In genomic region chr7:73308074-73308664, GRCh38 we compare ENCODE assay signal across 8 cellular contexts. TPM values are rescaled to one million over a fixed set of nuclear protein-coding genes. Genes with fewer than 3 reads are reported as not detected.
A peak's percentile ranks its signal among the peaks of the same experiment; 100 is the strongest.
DNase-seq lines count a peak whose midpoint lies in the region; ATAC-seq and TF ChIP-seq lines count a peak whose summit lies in the region.

No MANE protein-coding gene starts in this region.

- peaks cover 3% of the 10 kb centered on the region; the same call in 1 of the 2 replicates for H3K36me3 ChIP-seq in KMS-11 (ENCODE audit: insufficient read depth)
- peaks cover 31% of the 10 kb centered on the region for H3K36me3 ChIP-seq in mesodermal cell (ENCODE audit: control insufficient read depth, insufficient read depth, low read length)
- peaks cover 0 to 4% of the 10 kb centered on the region in 2 donors for H3K36me3 ChIP-seq in aorta (ENCODE audit: control insufficient read depth in 1 of 2, insufficient read depth in 2 of 2, low read length in 1 of 2)

- intact Hi-C loops in aorta (cut with DNase I) = no loop called here

- H3K27ac ChIP-seq in KMS-11 (no peak overlapping the region), mesodermal cell (ENCODE audit: low read depth, low read length, severe bottlenecking) (no peak overlapping the region), aorta (ENCODE audit: low read depth in 1 of 2, low read length in 2 of 2) (no peak overlapping the region)

- H3K9ac ChIP-seq in KMS-11 = peak overlapping the region; percentile 10; the same call in 1 of the 2 replicates

- WGBS in mesodermal cell (ENCODE audit: insufficient coverage in 2 of 2), 2 experiments = 10 to 15% methylated on average over 22 to 24 of the region's 43 CpGs
- WGBS in aorta, 2 donors = 11 to 13% methylated on average over 35 to 43 of the region's 43 CpGs

- H3K4me1 ChIP-seq in KMS-11 (ENCODE audit: low read depth, poor library complexity, severe bottlenecking) (peaks cover 8% of the 10 kb centered on the region), mesodermal cell (ENCODE audit: control insufficient read depth, insufficient read depth, low read length, poor library complexity, severe bottlenecking) (peaks cover 3% of the 10 kb centered on the region), aorta (ENCODE audit: control insufficient read depth in 1 of 2, insufficient read depth in 2 of 2, low read length in 2 of 2) (no peaks in the 10 kb centered on the region)

- DNase-seq in central memory CD8-positive, alpha-beta T cell (ENCODE audit: low spot score in 2 of 2) = no peak
- no peak for DNase-seq in aorta
- DNase-seq in NOMO-1 (lab: John Stamatoyannopoulos, UW; ENCODE audit: unreplicated experiment in 2 of 2) = no peak
- DNase-seq in D341Med (ENCODE audit: low spot score) = no peak

- H3K27me3 Mint-ChIP-seq in central memory CD8-positive, alpha-beta T cell = no peaks in the 10 kb centered on the region

- H2AFZ ChIP-seq in KMS-11 (ENCODE audit: low read depth) = peak overlapping the region; percentile 48; the same call in 1 of the 2 replicates

- H3K9me3 ChIP-seq in mesodermal cell (ENCODE audit: control insufficient read depth, low read length) = no peaks in the 10 kb centered on the region
- no peaks in the 10 kb centered on the region for H3K9me3 ChIP-seq in aorta (ENCODE audit: control insufficient read depth, low read length)

- H4K20me1 ChIP-seq in KMS-11 (ENCODE audit: insufficient read depth) = no peaks in the 10 kb centered on the region

- peak; percentile 34 for ATAC-seq in GM21619 (IDR thresholded peaks at IDR 0.05; ENCODE audit: unreplicated experiment)
- ATAC-seq in central memory CD8-positive, alpha-beta T cell (replicated peaks; ENCODE audit: extremely low read depth, poor library complexity, severe bottlenecking) = peak; percentile 38
- peak; percentile 64 for ATAC-seq in aorta (ENCODE audit: low FRiP score)

- H3K9me3 Mint-ChIP-seq in central memory CD8-positive, alpha-beta T cell = no peaks in the 10 kb centered on the region

- H3K4me2 ChIP-seq in KMS-11 = peak overlapping the region; percentile 66

- H3K79me2 ChIP-seq in KMS-11 (ENCODE audit: insufficient read depth, low read depth) = no peaks in the 10 kb centered on the region

- TF ChIP-seq CTCF in GM12875 (IDR thresholded peaks at IDR 0.05; ENCODE audit: borderline replicate concordance, insufficient read depth, low read depth, low read length) (no peak), KMS-11 (conservative IDR thresholded peaks at IDR 0.05; ENCODE audit: low read depth, low read length) (no peak)

- H3K4me1 Mint-ChIP-seq in central memory CD8-positive, alpha-beta T cell = peaks cover 37% of the 10 kb centered on the region

- peak overlapping the region; percentile 97 for H3K27ac Mint-ChIP-seq in central memory CD8-positive, alpha-beta T cell (ENCODE audit: low read depth)

- H3K4me3 ChIP-seq in GM12875 (ENCODE audit: low read depth, low read length) (peak overlapping the region; percentile 78), KMS-11 (IDR thresholded peaks at IDR 0.05; ENCODE audit: insufficient read depth, low read depth, low read length) (no peak overlapping the region), mesodermal cell (ENCODE audit: extremely low read depth, insufficient read depth, low read length, poor library complexity, severe bottlenecking) (peak overlapping the region; percentile 79), aorta (ENCODE audit: low read length in 2 of 2) (peak overlapping the region; percentile 35 to 85)

- H3K27me3 ChIP-seq in KMS-11 (ENCODE audit: insufficient read depth, low read depth) = no peaks in the 10 kb centered on the region; the same call in 1 of the 2 replicates
- H3K27me3 ChIP-seq in aorta (ENCODE audit: control insufficient read depth in 1 of 2, insufficient read depth in 2 of 2, low read length in 1 of 2) = no peaks in the 10 kb centered on the region

- H3K4me3 Mint-ChIP-seq in central memory CD8-positive, alpha-beta T cell = peak overlapping the region; percentile 99

- peaks cover 27% of the 10 kb centered on the region for H3K36me3 Mint-ChIP-seq in central memory CD8-positive, alpha-beta T cell (ENCODE audit: insufficient read depth)

RNA-seq across cellular contexts. Expression of gene NSUN5, which starts 0.5 kb away (rescaled TPM):
- 32.6 TPM for polyA plus RNA-seq in mesodermal cell (2013, experiment 1 of 2)
- polyA plus RNA-seq in mesodermal cell (2013, experiment 2 of 2) = 24.0 TPM
- total RNA-seq in aorta = 10 to 100 TPM; 11.8 to 20.3 TPM
- 10 to 100 TPM; 16.4 to 33.2 TPM for polyA plus RNA-seq in aorta

RNA-seq across cellular contexts. Expression of gene TRIM50, which starts 19.7 kb away (rescaled TPM):
- not detected for polyA plus RNA-seq in mesodermal cell (2013, experiment 1 of 2)
- not detected for polyA plus RNA-seq in mesodermal cell (2013, experiment 2 of 2)
- 1 to 10 TPM in 1 of 2 donors, not detected in 1; 2.2 TPM for total RNA-seq in aorta
- under 1 TPM in 1 of 2 donors, not detected in 1; 0.38 TPM for polyA plus RNA-seq in aorta

RNA-seq across cellular contexts. Expression of gene FKBP6, which starts 19.8 kb away (rescaled TPM):
- polyA plus RNA-seq in mesodermal cell (2013, experiment 1 of 2) = not detected
- polyA plus RNA-seq in mesodermal cell (2013, experiment 2 of 2) = not detected
- not detected for total RNA-seq in aorta
- under 1 TPM in 1 of 2 donors, not detected in 1; 0.10 TPM for polyA plus RNA-seq in aorta
